Comparison of ENCODE assay signal across 22 cellular contexts in the genomic region with DNA sequence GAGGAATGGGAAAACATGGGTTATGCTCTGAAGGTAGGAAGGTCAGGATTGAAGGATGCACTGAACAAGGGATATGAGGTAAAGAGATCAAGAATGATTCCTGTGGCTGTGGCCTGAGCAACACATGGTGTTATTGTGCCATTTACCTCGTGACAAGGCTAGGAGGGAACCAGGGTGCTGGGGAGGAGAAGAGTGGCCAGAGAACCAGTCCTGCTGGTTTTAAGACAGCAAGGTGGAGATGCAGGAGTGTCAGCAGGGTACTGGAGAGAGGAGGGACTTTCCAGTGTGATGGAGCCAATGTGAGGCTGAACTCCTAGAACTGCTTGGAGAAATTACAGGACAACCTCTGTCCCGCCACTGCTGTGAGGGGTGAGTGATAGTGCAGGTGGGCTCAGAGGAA.
DNase-seq lines count a peak whose midpoint lies in the region; ATAC-seq, FAIRE-seq and TF ChIP-seq lines count a peak whose summit lies in the region.
"Had no signal": no experiment of that assay in that cellular context is flagged by ENCODE, and none has a peak within 500 bp of the region (broad histone marks: within the 10 kb centered on the region; RNA-seq: fewer than 3 reads in every experiment).

No MANE protein-coding gene starts in this region.

- FAIRE-seq in bronchial epithelial cell (lab: Jason Lieb, UNC) = peak; percentile 32
- FAIRE-seq: A549, HTR-8/SVneo had no signal

- TF ChIP-seq POLR2A in IMR-90 (IDR thresholded peaks at IDR 0.05; ENCODE audit: low read depth, low read length) = no peak

- H3K27ac ChIP-seq in IMR-90 (ENCODE audit: insufficient read depth, low read length) (no peak overlapping the region), WERI-Rb-1 (no peak overlapping the region)
- H3K27ac ChIP-seq: A549, RWPE1, SJCRH30 had no signal

- H3K4me3 Mint-ChIP-seq in Calu3 (ENCODE audit: low read depth, unreplicated experiment) = peak overlapping the region; percentile 21
- H3K4me3 Mint-ChIP-seq: CD4-positive, alpha-beta T cell; HFFc6; IgD-negative memory B cell had no signal

- in situ Hi-C loops in IMR-90 (cut with MboI; ENCODE audit: low sequenced_read_pairs) = no loop called here

- peak overlapping the region; percentile 14 for H2AFZ ChIP-seq in IMR-90 (replicated peaks; ENCODE audit: low read length, poor library complexity)

- TF ChIP-seq CTCF in Calu3 (IDR thresholded peaks at IDR 0.05; ENCODE audit: unreplicated experiment) (no peak), IMR-90 (conservative IDR thresholded peaks at IDR 0.05; ENCODE audit: low read depth, low read length) (no peak), bronchial epithelial cell (IDR thresholded peaks at IDR 0.05; ENCODE audit: insufficient read depth, low read length, severe bottlenecking) (no peak), WERI-Rb-1 (IDR thresholded peaks at IDR 0.05; ENCODE audit: low read depth, low read length) (no peak)

- H3K9me1 ChIP-seq in IMR-90 (ENCODE audit: insufficient read depth, low read length) = peaks cover 5% of the 10 kb centered on the region; the same call in 1 of the 2 replicates

- intact Hi-C loops in Calu3 (cut with micrococcal nuclease; ENCODE audit: unreplicated experiment) = no loop called here
- intact Hi-C loops in IMR-90 (cut with micrococcal nuclease) = no loop called here

- no peak overlapping the region for H3K56ac ChIP-seq in IMR-90 (ENCODE audit: extremely low read depth, insufficient read depth, low read length)

- no peaks in the 10 kb centered on the region for H3K9me3 Mint-ChIP-seq in Calu3 (ENCODE audit: low read depth, unreplicated experiment)
- H3K9me3 Mint-ChIP-seq: CD4-positive, alpha-beta T cell; HFFc6 had no signal

- no peaks in the 10 kb centered on the region for H4K20me1 ChIP-seq in IMR-90 (ENCODE audit: insufficient read depth, low read length)

- no peak overlapping the region for H2BK20ac ChIP-seq in IMR-90 (ENCODE audit: low read depth, low read length)

- no peak overlapping the region for H3K4me2 ChIP-seq in IMR-90 (ENCODE audit: low read depth, low read length)
- H3K4me2 ChIP-seq: A549 had no signal

- no peak overlapping the region for H4K8ac ChIP-seq in IMR-90 (ENCODE audit: low read depth in 2 of 2, low read length in 2 of 2)

- peaks cover 16% of the 10 kb centered on the region for H3K36me3 Mint-ChIP-seq in Calu3 (ENCODE audit: insufficient read depth, unreplicated experiment)

- no peak overlapping the region for H3K14ac ChIP-seq in IMR-90 (replicated peaks; ENCODE audit: low read depth, low read length)

- ATAC-seq in IMR-90 (ENCODE audit: low read depth) (no peak), HG02642 (IDR thresholded peaks at IDR 0.05; ENCODE audit: poor library complexity, unreplicated experiment) (no peak)
- ATAC-seq: A549 had no signal

- no peak overlapping the region for H4K91ac ChIP-seq in IMR-90 (ENCODE audit: insufficient read depth, low read depth, low read length)

- no peaks in the 10 kb centered on the region for H3K79me1 ChIP-seq in IMR-90 (ENCODE audit: low read depth in 1 of 2, low read length in 2 of 2)

- H3K9ac ChIP-seq in IMR-90 (ENCODE audit: low read depth, low read length) = no peak overlapping the region

- peaks cover 8% of the 10 kb centered on the region; the same call in 1 of the 2 replicates for H3K4me1 ChIP-seq in IMR-90 (ENCODE audit: control insufficient read depth, insufficient read depth, low read length)

- H3K9me3 ChIP-seq in IMR-90 (ENCODE audit: control insufficient read depth, insufficient read depth, low read length) (no peaks in the 10 kb centered on the region), WERI-Rb-1 (ENCODE audit: severe bottlenecking) (no peaks in the 10 kb centered on the region)
- H3K9me3 ChIP-seq: A549, SJCRH30 had no signal

- peak; percentile 28 for DNase-seq in Calu3
- no peak for DNase-seq in IMR-90
- peak; percentile 47 for DNase-seq in bronchial epithelial cell (ENCODE audit: low read depth)
- peak; percentile 48 for DNase-seq in mucosa of gallbladder (ENCODE audit: low spot score)
- DNase-seq in COR-L47 (lab: John Stamatoyannopoulos, UW) = no peak
- DNase-seq in WERI-Rb-1 = no peak
- DNase-seq: CD4-positive, alpha-beta T cell; DMS79 treated with DMSO at 0.1 percent for 48 hours; H7; HFFc6; Karpas-422; MM.1S; NCI-H1092; NCI-H146; NCI-H2029 treated with DMSO at 0.1 percent for 48 hours; NCI-H774; SJCRH30 had no signal

- no peak overlapping the region for H4K5ac ChIP-seq in IMR-90 (ENCODE audit: low read depth, low read length)

- no peak overlapping the region for H2AK5ac ChIP-seq in IMR-90 (ENCODE audit: low read depth, low read length)

- H3K4ac ChIP-seq in IMR-90 (ENCODE audit: low read depth, low read length) = no peak overlapping the region

- no peak overlapping the region for H2BK120ac ChIP-seq in IMR-90 (ENCODE audit: low read depth, low read length)

- H2AK9ac ChIP-seq in IMR-90 (replicated peaks; ENCODE audit: low read depth, low read length, poor library complexity) = no peak overlapping the region

- no TSS peak for BruUV-seq in Calu3 (replicated peaks; lab: Mats Ljungman, UMichigan)
- BruUV-seq in IMR-90 (replicated peaks; lab: Mats Ljungman, UMichigan) = no TSS peak

- POLR2A ChIA-PET in IMR-90 (lab: Charles Lee; ENCODE audit: unreplicated experiment) = no interaction called here

- TF ChIP-seq RAD21 in IMR-90 (IDR thresholded peaks at IDR 0.05; ENCODE audit: low read length) = no peak

- H3K18ac ChIP-seq in IMR-90 (ENCODE audit: low read depth, low read length) = no peak overlapping the region

- no peaks in the 10 kb centered on the region for H3K27me3 Mint-ChIP-seq in Calu3 (ENCODE audit: unreplicated experiment)

- peaks cover 11% of the 10 kb centered on the region for H3K27me3 ChIP-seq in IMR-90 (ENCODE audit: control insufficient read depth, insufficient read depth, low read length)
- H3K27me3 ChIP-seq in bronchial epithelial cell (ENCODE audit: control insufficient read depth, insufficient read depth, low read length) = no peaks in the 10 kb centered on the region
- peaks cover 25% of the 10 kb centered on the region for H3K27me3 ChIP-seq in WERI-Rb-1 (ENCODE audit: insufficient read depth, low read depth, severe bottlenecking)
- H3K27me3 ChIP-seq: SJCRH30 had no signal

- no CpG with 5 or more reads among the region's 2 CpGs for whole genome bisulfite sequencing in IMR-90 (ENCODE audit: extremely low coverage in 2 of 2, insufficient read length in 1 of 2), 2 experiments

- H2BK5ac ChIP-seq in IMR-90 (ENCODE audit: low read depth, low read length, poor library complexity, severe bottlenecking) = no peak overlapping the region

- H3K4me1 Mint-ChIP-seq in Calu3 (ENCODE audit: low read depth, unreplicated experiment) = peaks cover 35% of the 10 kb centered on the region

- peak overlapping the region; percentile 52 for H3K27ac Mint-ChIP-seq in Calu3 (ENCODE audit: unreplicated experiment)
- H3K27ac Mint-ChIP-seq: CD4-positive, alpha-beta T cell; HFFc6; IgD-negative memory B cell had no signal

- dilution Hi-C loops in IMR-90 (cut with HindIII; ENCODE audit: low sequenced_read_pairs, unreplicated experiment) = no loop called here

- H3K23ac ChIP-seq in IMR-90 (ENCODE audit: low read depth, low read length) = no peak overlapping the region

- H2BK15ac ChIP-seq in IMR-90 (ENCODE audit: low read depth, low read length) = no peak overlapping the region

- CTCF ChIA-PET in Calu3 (lab: Charles Lee) = no interaction called here
- CTCF ChIA-PET in IMR-90 (lab: Yijun Ruan, JAX) = no interaction called here

- H3K36me3 ChIP-seq in IMR-90 (ENCODE audit: control insufficient read depth, insufficient read depth, low read length) (no peaks in the 10 kb centered on the region), bronchial epithelial cell (ENCODE audit: control insufficient read depth, insufficient read depth, low read length) (no peaks in the 10 kb centered on the region), WERI-Rb-1 (no peaks in the 10 kb centered on the region)
- H3K36me3 ChIP-seq: SJCRH30 had no signal

- H3K4me3 ChIP-seq in IMR-90 (ENCODE audit: insufficient read depth, low read depth, low read length) (no peak overlapping the region), bronchial epithelial cell (ENCODE audit: low read depth, low read length) (no peak overlapping the region), WERI-Rb-1 (ENCODE audit: low read depth, low read length) (no peak overlapping the region)
- H3K4me3 ChIP-seq: A549, SJCRH30 had no signal

TF ChIP-seq in IMR-90, 13 proteins besides CTCF, POLR2A, EP300 and RAD21:
- no peak for TF ChIP-seq RCOR1 (IDR thresholded peaks at IDR 0.05; ENCODE audit: insufficient replicate concordance, low read length)
- TF ChIP-seq CEBPB (IDR thresholded peaks at IDR 0.05; ENCODE audit: low read depth, low read length) = no peak
- TF ChIP-seq RFX5 (IDR thresholded peaks at IDR 0.05; ENCODE audit: low read depth, low read length) = no peak
- TF ChIP-seq, protein P1, sequence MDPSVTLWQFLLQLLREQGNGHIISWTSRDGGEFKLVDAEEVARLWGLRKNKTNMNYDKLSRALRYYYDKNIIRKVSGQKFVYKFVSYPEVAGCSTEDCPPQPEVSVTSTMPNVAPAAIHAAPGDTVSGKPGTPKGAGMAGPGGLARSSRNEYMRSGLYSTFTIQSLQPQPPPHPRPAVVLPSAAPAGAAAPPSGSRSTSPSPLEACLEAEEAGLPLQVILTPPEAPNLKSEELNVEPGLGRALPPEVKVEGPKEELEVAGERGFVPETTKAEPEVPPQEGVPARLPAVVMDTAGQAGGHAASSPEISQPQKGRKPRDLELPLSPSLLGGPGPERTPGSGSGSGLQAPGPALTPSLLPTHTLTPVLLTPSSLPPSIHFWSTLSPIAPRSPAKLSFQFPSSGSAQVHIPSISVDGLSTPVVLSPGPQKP (IDR thresholded peaks at IDR 0.05; ENCODE audit: borderline replicate concordance, low read depth, low read length) = no peak
- TF ChIP-seq BHLHE40 (IDR thresholded peaks at IDR 0.05; ENCODE audit: low read depth, low read length) = no peak
- TF ChIP-seq USF2 (IDR thresholded peaks at IDR 0.05; ENCODE audit: low read depth, low read length) = no peak
- no peak for TF ChIP-seq NFE2L2 (IDR thresholded peaks at IDR 0.05; ENCODE audit: low read depth, low read length)
- no peak for TF ChIP-seq CHD1 (IDR thresholded peaks at IDR 0.05; ENCODE audit: low read depth, low read length)
- TF ChIP-seq FOS (IDR thresholded peaks at IDR 0.05; ENCODE audit: low read depth, low read length) = no peak
- TF ChIP-seq SMC3 (IDR thresholded peaks at IDR 0.05; ENCODE audit: low read depth, low read length) = no peak
- TF ChIP-seq MAFK (IDR thresholded peaks at IDR 0.05; ENCODE audit: low read depth, low read length) = no peak
- no peak for TF ChIP-seq MAZ (IDR thresholded peaks at IDR 0.05; ENCODE audit: borderline replicate concordance, low read depth, low read length)
- no peak for TF ChIP-seq MXI1 (IDR thresholded peaks at IDR 0.05; ENCODE audit: borderline replicate concordance, low read depth, low read length)

Comparison
In these comparisons a context has a peak if more than half of its experiments do, and no peak if none do; other contexts are left out.
1. DNase-seq: peak in Calu3 (single experiment), bronchial epithelial cell (single experiment) and mucosa of gallbladder (single experiment); none in IMR-90 (single experiment), COR-L47 (single experiment) and WERI-Rb-1 (single experiment).